8 cellular contexts compared by ENCODE assay signal in genomic region chr2:177254433-177255226, GRCh38. TPM values are rescaled to one million over a fixed set of nuclear protein-coding genes. Genes with fewer than 3 reads are reported as not detected.
DNase-seq lines count a peak whose midpoint lies in the region; ATAC-seq and TF ChIP-seq lines count a peak whose summit lies in the region.

No MANE protein-coding gene starts in this region.

- TF ChIP-seq CTCF in choroid plexus epithelial cell (conservative IDR thresholded peaks at IDR 0.05; ENCODE audit: low read depth, low read length) = peak; percentile 63

- peaks cover 48% of the 10 kb centered on the region for H3K36me3 ChIP-seq in mesodermal cell (ENCODE audit: control insufficient read depth, insufficient read depth, low read length)

- H3K4me1 ChIP-seq in mesodermal cell (ENCODE audit: control insufficient read depth, insufficient read depth, low read length, poor library complexity, severe bottlenecking) = peaks cover 30% of the 10 kb centered on the region

- peak overlapping the region; percentile 18 for H3K27ac ChIP-seq in mesodermal cell (ENCODE audit: low read depth, low read length, severe bottlenecking)

- H3K4me3 ChIP-seq in choroid plexus epithelial cell (ENCODE audit: low read depth, low read length) = no peak overlapping the region
- no peak overlapping the region for H3K4me3 ChIP-seq in mesodermal cell (ENCODE audit: extremely low read depth, insufficient read depth, low read length, poor library complexity, severe bottlenecking)

- ATAC-seq in GM19455 (IDR thresholded peaks at IDR 0.05; ENCODE audit: unreplicated experiment) (no peak), HG02885 (IDR thresholded peaks at IDR 0.05; ENCODE audit: poor library complexity, unreplicated experiment) (no peak)

- 42 to 63% methylated on average over 2 to 7 of the region's 11 CpGs for WGBS in mesodermal cell (ENCODE audit: insufficient coverage in 2 of 2), 2 experiments

- H3K9me3 ChIP-seq in mesodermal cell (ENCODE audit: control insufficient read depth, low read length) = peaks cover 7% of the 10 kb centered on the region

- DNase-seq in EL (peak; percentile 70), NCI-H526 treated with DMSO at 0.1 percent for 48 hours (lab: John Stamatoyannopoulos, UW) (peak; percentile 40), choroid plexus epithelial cell (ENCODE audit: low read depth) (peak; percentile 56), T-helper 9 cell (no peak), AG08396 (ENCODE audit: low spot score) (no peak)

RNA-seq across cellular contexts. Expression of gene NFE2L2, which starts 9.9 kb away (rescaled TPM):
- polyA plus RNA-seq in mesodermal cell (2013, experiment 1 of 2) = 61.6 TPM
- polyA plus RNA-seq in mesodermal cell (2013, experiment 2 of 2) = 60.5 TPM

RNA-seq across cellular contexts. Expression of gene HNRNPA3, which starts 42.0 kb away (rescaled TPM):
- 280 TPM for polyA plus RNA-seq in mesodermal cell (2013, experiment 1 of 2)
- 290 TPM for polyA plus RNA-seq in mesodermal cell (2013, experiment 2 of 2)

Comparison
In these comparisons a context has a peak if more than half of its experiments do, and no peak if none do; other contexts are left out.
1. DNase-seq: peak in EL (single experiment), NCI-H526 treated with DMSO at 0.1 percent for 48 hours (single experiment) and choroid plexus epithelial cell (single experiment); none in T-helper 9 cell (single experiment) and AG08396 (single experiment).